In genomic region chr12:93467351-93468007, GRCh38 we compare ENCODE assay signal across 8 cellular contexts. TPM values are rescaled to one million over a fixed set of nuclear protein-coding genes. Genes with fewer than 3 reads are reported as not detected.
DNase-seq lines count a peak whose midpoint lies in the region; ATAC-seq, FAIRE-seq and TF ChIP-seq lines count a peak whose summit lies in the region.

Gene MRPL42, plus strand, starts transcription at chr12:93467514. Its CDS starts 1,772 bp downstream, at chr12:93469286.

- POLR2A ChIA-PET in activated CD8-positive, alpha-beta memory T cell treated with anti-CD3 and anti-CD28 coated beads for 36 hours (lab: Charles Lee), result interaction anchor here (0.6 to 1.6 kb wide), 6 partner anchors 25 to 930 kb away, joined by 3 to 7 read pairs (median 4); partner anchors contain the start of gene UBE2N
- POLR2A ChIA-PET in H1 (lab: Charles Lee; ENCODE audit: partially characterized antibody), result interaction anchor here (0.6 to 2.1 kb wide), 13 partner anchors 9 to 1875 kb away, joined by 3 to 12 read pairs (median 5); partner anchors contain the start of gene UBE2N

- peak within 1 kb of the TSS; percentile 77 for H3K56ac ChIP-seq in H1 (replicated peaks; ENCODE audit: insufficient read length, low read depth, low read length)

- H3K23ac ChIP-seq in H1 (ENCODE audit: insufficient read length) (no peak within 1 kb of the TSS), mesenchymal stem cell (ENCODE audit: low read length in 2 of 2) (no peak within 1 kb of the TSS)

- H3K36me3 ChIP-seq in H1 (ENCODE audit: control insufficient read depth in 2 of 4, insufficient read depth in 4 of 4, low read length in 3 of 4), result peaks cover 4 to 25% (median 7%) of the 10 kb centered on the region in 4 experiments; a peak in 6 of 8 replicates
- H3K36me3 ChIP-seq in mesenchymal stem cell (ENCODE audit: control insufficient read depth in 1 of 2, insufficient read depth in 2 of 2, low read depth in 1 of 2, low read length in 2 of 2), result peaks cover 0 to 16% of the 10 kb centered on the region in 2 experiments

- H2BK15ac ChIP-seq in H1 (ENCODE audit: low read length) (no peak within 1 kb of the TSS), mesenchymal stem cell (ENCODE audit: low read depth, poor library complexity, severe bottlenecking) (peak within 1 kb of the TSS; percentile 30)

- H4K5ac ChIP-seq in H1 (ENCODE audit: insufficient read length, low read depth, low read length), result peak within 1 kb of the TSS; percentile 100

- H3K14ac ChIP-seq in H1 (ENCODE audit: insufficient read length), result no peak within 1 kb of the TSS
- peak within 1 kb of the TSS in 1 of 2 experiments; percentile 80 for H3K14ac ChIP-seq in mesenchymal stem cell (ENCODE audit: low read length in 2 of 2)

- H3K4me2 ChIP-seq in H1 (ENCODE audit: insufficient read depth in 1 of 2, low read depth in 2 of 2, low read length in 2 of 2), result peak within 1 kb of the TSS; percentile 62 to 80
- H3K4me2 ChIP-seq in mesenchymal stem cell (ENCODE audit: low read length, poor library complexity, severe bottlenecking), result peak within 1 kb of the TSS; percentile 69

- peak within 1 kb of the TSS; percentile 98 for H3K27ac ChIP-seq in H1 (ENCODE audit: low read depth, low read length)
- H3K27ac ChIP-seq in mesenchymal stem cell (ENCODE audit: low read length, poor library complexity, severe bottlenecking), result peak within 1 kb of the TSS; percentile 89

- H3K79me1 ChIP-seq in H1 (ENCODE audit: low read depth, low read length) (no peaks in the 10 kb centered on the region; the same call in 1 of the 2 replicates), mesenchymal stem cell (replicated peaks; ENCODE audit: low read length, poor library complexity, severe bottlenecking) (peaks cover 3% of the 10 kb centered on the region)

- FAIRE-seq in H1 (lab: Jason Lieb, UNC), result peak; percentile 28

- H4K8ac ChIP-seq in H1 (ENCODE audit: extremely low read depth, insufficient read depth, low read length) (peak within 1 kb of the TSS; percentile 100), mesenchymal stem cell (ENCODE audit: low read length) (peak within 1 kb of the TSS; percentile 93)

- H3K79me2 ChIP-seq in H1 (ENCODE audit: control insufficient read depth in 1 of 2, insufficient read depth in 2 of 2, low read length in 2 of 2), result peaks cover 17 to 51% of the 10 kb centered on the region in 2 experiments; a peak in 3 of 4 replicates

- H4K20me1 ChIP-seq in H1 (replicated peaks in 1 of 2; ENCODE audit: control insufficient read depth in 1 of 2, insufficient read depth in 2 of 2, low read length in 2 of 2), result no peaks in the 10 kb centered on the region

- peak within 1 kb of the TSS; percentile 86 to 100 (median 97) for H3K9ac ChIP-seq in H1 (replicated peaks in 1 of 4; ENCODE audit: extremely low read depth in 1 of 4, low read depth in 3 of 4, low read length in 3 of 4)
- peak within 1 kb of the TSS; percentile 95 for H3K9ac ChIP-seq in mesenchymal stem cell (ENCODE audit: low read length)

- TF ChIP-seq POLR2A in H1 (IDR thresholded peaks at IDR 0.05; ENCODE audit: control extremely low read depth in 1 of 2, low read depth in 2 of 2, low read length in 2 of 2), result peak; percentile 79 to 97

- CTCF ChIA-PET in activated CD8-positive, alpha-beta memory T cell treated with anti-CD3 and anti-CD28 coated beads for 36 hours (lab: Charles Lee), result interaction anchor here (0.6 to 4.2 kb wide), 6 partner anchors 24 to 634 kb away, joined by 3 to 14 read pairs (median 3); partner anchors contain the start of gene UBE2N
- CTCF ChIA-PET in H1 (lab: Charles Lee; ENCODE audit: partially characterized antibody), result interaction anchor here (0.6 to 1.8 kb wide), 6 partner anchors 11 to 1461 kb away, joined by 3 to 5 read pairs (median 4); no protein-coding TSS in a partner anchor

- H2BK5ac ChIP-seq in H1 (ENCODE audit: low read depth, low read length), result peak within 1 kb of the TSS; percentile 97
- H2BK5ac ChIP-seq in mesenchymal stem cell (ENCODE audit: low read depth, low read length, poor library complexity, severe bottlenecking), result peak within 1 kb of the TSS; percentile 21

- H3K18ac ChIP-seq in H1 (ENCODE audit: extremely low read depth, low read length), result peak within 1 kb of the TSS; percentile 100
- H3K18ac ChIP-seq in mesenchymal stem cell (ENCODE audit: low read depth in 1 of 2, low read length in 2 of 2), result peak within 1 kb of the TSS; percentile 91 to 95

- H3K4me1 ChIP-seq in H1 (replicated peaks in 1 of 4; ENCODE audit: control insufficient read depth in 3 of 4, insufficient read depth in 4 of 4, low read length in 3 of 4) (no peaks in the 10 kb centered on the region), mesenchymal stem cell (ENCODE audit: control insufficient read depth, insufficient read depth, low read depth, low read length) (peaks cover 1% of the 10 kb centered on the region)

- H2BK120ac ChIP-seq in H1 (replicated peaks; ENCODE audit: low read depth, low read length) (no peak within 1 kb of the TSS), mesenchymal stem cell (ENCODE audit: low read depth, low read length) (no peak within 1 kb of the TSS)

- peak; percentile 40 to 57 (median 47) for TF ChIP-seq CTCF in H1 (IDR thresholded peaks at IDR 0.05; ENCODE audit: control extremely low read depth in 1 of 3, insufficient read depth in 1 of 3, low read depth in 1 of 3, low read length in 3 of 3)

- ATAC-seq in GM19468 (IDR thresholded peaks at IDR 0.05; ENCODE audit: extremely low read depth, unreplicated experiment), result peak; percentile 76

- H4K91ac ChIP-seq in H1 (replicated peaks; ENCODE audit: insufficient read length, low read length), result peak within 1 kb of the TSS; percentile 98
- peak within 1 kb of the TSS; percentile 95 for H4K91ac ChIP-seq in mesenchymal stem cell (ENCODE audit: low read length)

- H2BK20ac ChIP-seq in H1 (ENCODE audit: low read length), result no peak within 1 kb of the TSS

- H2AK5ac ChIP-seq in H1 (ENCODE audit: low read depth, low read length) (peak within 1 kb of the TSS; percentile 6; the same call in 1 of the 2 replicates), mesenchymal stem cell (ENCODE audit: low read length, severe bottlenecking) (peak within 1 kb of the TSS; percentile 5)

- WGBS in H1 (ENCODE audit: extremely low coverage in 1 of 2, insufficient coverage in 1 of 2, insufficient read length in 1 of 2, insufficient replicate concordance in 2 of 2, low coverage in 1 of 2, low lambda C conversion rate in 2 of 2, missing lambda C conversion rate in 1 of 2), 2 experiments, result 3% methylated on average over 36 of the region's 36 CpGs; no CpG with 5 or more reads in 1 of the 2 experiments
- 2% methylated on average over 36 of the region's 36 CpGs for WGBS in mesenchymal stem cell

- no peaks in the 10 kb centered on the region for H3K9me3 ChIP-seq in H1 (ENCODE audit: insufficient read depth in 2 of 2, low read depth in 1 of 2, low read length in 1 of 2)
- H3K9me3 ChIP-seq in mesenchymal stem cell (ENCODE audit: control insufficient read depth, low read length), result no peaks in the 10 kb centered on the region

- H3K4me3 ChIP-seq in H1 (ENCODE audit: extremely low read depth in 1 of 4, insufficient read depth in 2 of 4, low read depth in 3 of 4, low read length in 4 of 4), result peak within 1 kb of the TSS; percentile 84 to 99 (median 94)
- H3K4me3 ChIP-seq in mesenchymal stem cell (ENCODE audit: insufficient read depth in 1 of 2, low read depth in 1 of 2, low read length in 2 of 2), result peak within 1 kb of the TSS; percentile 80 to 95

- peak; percentile 83 for DNase-seq in COR-L47 (lab: John Stamatoyannopoulos, UW)
- peak; percentile 71 for DNase-seq in HS-5 (ENCODE audit: low read depth)
- peak; percentile 88 for DNase-seq in NOMO-1 (lab: John Stamatoyannopoulos, UW; ENCODE audit: unreplicated experiment in 2 of 2)
- DNase-seq in H1 (ENCODE audit: low read depth in 1 of 2, low spot score in 2 of 2), result peak; percentile 70 to 98
- peak; percentile 90 for DNase-seq in mesenchymal stem cell
- DNase-seq in stimulated activated CD8-positive, alpha-beta memory T cell treated with anti-CD3 and anti-CD28 coated beads, Interleukin-12 subunit alpha, Interleukin-12 subunit beta, amount 100 ng/mL, for 4 hours (ENCODE audit: low read depth), result peak; percentile 83

- H3K23me2 ChIP-seq in H1 (ENCODE audit: low read depth, low read length), result peaks cover 3% of the 10 kb centered on the region; the same call in 1 of the 2 replicates

- no peaks in the 10 kb centered on the region for H3K27me3 ChIP-seq in H1 (replicated peaks in 1 of 4; ENCODE audit: control insufficient read depth in 3 of 4, extremely low read depth in 1 of 4, insufficient read depth in 3 of 4, low read length in 3 of 4)
- H3K27me3 ChIP-seq in mesenchymal stem cell (ENCODE audit: control insufficient read depth in 1 of 2, insufficient read depth in 1 of 2, low read length in 2 of 2), result no peaks in the 10 kb centered on the region

- H2AFZ ChIP-seq in H1 (ENCODE audit: low read length), result peak within 1 kb of the TSS; percentile 97
- peak within 1 kb of the TSS; percentile 30 for H2AFZ ChIP-seq in mesenchymal stem cell (ENCODE audit: low read depth, low read length)

- TF ChIP-seq RAD21 in H1 (IDR thresholded peaks at IDR 0.05 in 1 of 2, conservative IDR thresholded peaks at IDR 0.05 in 1 of 2; ENCODE audit: low read depth in 2 of 2, low read length in 2 of 2), result peak; percentile 20 to 21; a peak in 3 of 4 replicates

- peak within 1 kb of the TSS; percentile 87 for H3K4ac ChIP-seq in H1 (replicated peaks; ENCODE audit: insufficient read length, low read depth, low read length)
- H3K4ac ChIP-seq in mesenchymal stem cell (ENCODE audit: low read depth in 1 of 2, low read length in 2 of 2), result peak within 1 kb of the TSS; percentile 49 to 80

- H2BK12ac ChIP-seq in H1 (ENCODE audit: low read depth, low read length) (peak within 1 kb of the TSS; percentile 92), mesenchymal stem cell (ENCODE audit: low read length in 2 of 2) (peak within 1 kb of the TSS in 1 of 2 experiments; percentile 17)

- TF ChIP-seq EP300 in H1 (IDR thresholded peaks at IDR 0.05; ENCODE audit: borderline replicate concordance in 1 of 2, low read depth in 2 of 2, low read length in 2 of 2), result no peak

RNA-seq across cellular contexts. Expression of gene MRPL42, which starts in this region (rescaled TPM):
- 10 to 100 TPM; 85.2 to 87.6 TPM for total RNA-seq in activated CD8-positive, alpha-beta memory T cell treated with anti-CD3 and anti-CD28 coated beads for 36 hours
- 171 and 176 TPM in 2 replicates for total RNA-seq in H1 (2021; fragmentation: NEBNext Ultra II Directional; extraction: Animal tissue kit (Norgen Biotek cat#: 25700))
- 57.5 and 110 TPM in 2 replicates for polyA plus RNA-seq in H1 (2011; rRNA removed)
- 101 TPM for polyA plus RNA-seq in H1 (2011; cell fraction: cytosol; rRNA removed)
- polyA plus RNA-seq in H1 (2011; cell fraction: nucleus; rRNA removed), result 17.9 TPM
- 86.9 to 250 TPM (median 100 TPM) in 4 replicates for polyA plus RNA-seq in H1 (2012, experiment 1 of 2)
- polyA plus RNA-seq in H1 (2012, experiment 2 of 2), result 47.0 TPM
- 117 TPM for polyA plus RNA-seq in H1 (2013, experiment 1 of 2)
- polyA plus RNA-seq in H1 (2013, experiment 2 of 2), result 121 TPM
- polyA minus RNA-seq in H1 (2011; rRNA and poly(A)+ RNA removed), result 104 and 187 TPM in 2 replicates
- polyA minus RNA-seq in H1 (2011; cell fraction: cytosol; rRNA and poly(A)+ RNA removed), result 51.4 TPM
- polyA minus RNA-seq in H1 (2011; cell fraction: nucleus; rRNA and poly(A)+ RNA removed), result 94.6 TPM
- polyA plus RNA-seq in mesenchymal stem cell (2013, experiment 1 of 2), result 55.9 TPM
- 61.3 TPM for polyA plus RNA-seq in mesenchymal stem cell (2013, experiment 2 of 2)

Comparison
In these comparisons a context has a peak if more than half of its experiments do, and no peak if none do; other contexts are left out.
1. Peak in every context shown above with its lines: DNase-seq, ATAC-seq, H3K4me3 ChIP-seq and H3K27ac ChIP-seq.